30 cellular contexts compared by ENCODE assay signal in genomic region chr17:66605561-66605960, GRCh38.
"Had no signal": no experiment of that assay in that cellular context is flagged by ENCODE, and none has a peak within 500 bp of the region (broad histone marks: within the 10 kb centered on the region; RNA-seq: fewer than 3 reads in every experiment).

No MANE protein-coding gene starts in this region.

- H3K4me1 ChIP-seq: ascending aorta, breast epithelium, foreskin keratinocyte, gastrocnemius medialis had no signal

- H3K4me3 ChIP-seq: ascending aorta, breast epithelium, cardiac muscle cell, coronary artery, dorsolateral prefrontal cortex, gastrocnemius medialis, heart left ventricle had no signal

- DNase-seq: activated CD4-positive, alpha-beta memory T cell treated with anti-CD3 and anti-CD28 coated beads for 36 hours; activated CD4-positive, alpha-beta T cell treated with anti-CD3 and anti-CD28 coated beads for 36 hours; activated CD4-positive, alpha-beta T cell treated with anti-CD3 and anti-CD28 coated beads, Interleukin-2, amount 10 ng/mL, durations not matched to agents 24 days and 14 days; activated CD4-positive, CD25-positive, alpha-beta regulatory T cell; activated CD4-positive, CD25-positive, alpha-beta regulatory T cell treated with anti-CD3 and anti-CD28 coated beads, Interleukin-2, amount 50 U/mL, for 72 hours; activated CD8-positive, alpha-beta memory T cell treated with anti-CD3 and anti-CD28 coated beads, Interleukin-2, amount 50 U/mL, for 4 hours; activated CD8-positive, alpha-beta T cell treated with anti-CD3 and anti-CD28 coated beads, Interleukin-2, amount 10 ng/mL, durations not matched to agents 7 days and 5 days; activated effector memory CD4-positive, alpha-beta T cell treated with anti-CD3 and anti-CD28 coated beads, Interleukin-2, amount 50 U/mL, for 16 hours; activated naive CD4-positive, alpha-beta T cell treated with anti-CD3 and anti-CD28 coated beads for 36 hours; activated naive CD8-positive, alpha-beta T cell treated with anti-CD3 and anti-CD28 coated beads for 36 hours; activated naive CD8-positive, alpha-beta T cell treated with anti-CD3 and anti-CD28 coated beads, Interleukin-2, amount 50 U/mL, for 24 hours; activated T-cell treated with anti-CD3 and anti-CD28 coated beads, Interleukin-2, amount 50 U/mL, for 1 hour; activated T-cell treated with anti-CD3 and anti-CD28 coated beads, Interleukin-2, amount 50 U/mL, for 48 hours; central memory CD4-positive, alpha-beta T cell; cerebellar nuclear complex; dorsolateral prefrontal cortex; effector memory CD4-positive, alpha-beta T cell; endodermal cell; foreskin keratinocyte; gastrocnemius medialis; glutamatergic neuron; heart left ventricle; T-helper 1 cell; T-helper 17 cell; T1000; WERI-Rb-1 had no signal

- H3K9me3 ChIP-seq: breast epithelium, gastrocnemius medialis had no signal

- H3K27me3 ChIP-seq: ascending aorta, breast epithelium, cardiac muscle cell, dorsolateral prefrontal cortex, foreskin keratinocyte, gastrocnemius medialis, heart left ventricle had no signal

- H3K27ac ChIP-seq: ascending aorta, breast epithelium, cardiac muscle cell, coronary artery, foreskin keratinocyte, gastrocnemius medialis, heart left ventricle, WERI-Rb-1 had no signal

- H3K36me3 ChIP-seq: ascending aorta, breast epithelium, cardiac muscle cell, gastrocnemius medialis, heart left ventricle, WERI-Rb-1 had no signal
